ENCODE assay signal across 8 cellular contexts in the genomic region with DNA sequence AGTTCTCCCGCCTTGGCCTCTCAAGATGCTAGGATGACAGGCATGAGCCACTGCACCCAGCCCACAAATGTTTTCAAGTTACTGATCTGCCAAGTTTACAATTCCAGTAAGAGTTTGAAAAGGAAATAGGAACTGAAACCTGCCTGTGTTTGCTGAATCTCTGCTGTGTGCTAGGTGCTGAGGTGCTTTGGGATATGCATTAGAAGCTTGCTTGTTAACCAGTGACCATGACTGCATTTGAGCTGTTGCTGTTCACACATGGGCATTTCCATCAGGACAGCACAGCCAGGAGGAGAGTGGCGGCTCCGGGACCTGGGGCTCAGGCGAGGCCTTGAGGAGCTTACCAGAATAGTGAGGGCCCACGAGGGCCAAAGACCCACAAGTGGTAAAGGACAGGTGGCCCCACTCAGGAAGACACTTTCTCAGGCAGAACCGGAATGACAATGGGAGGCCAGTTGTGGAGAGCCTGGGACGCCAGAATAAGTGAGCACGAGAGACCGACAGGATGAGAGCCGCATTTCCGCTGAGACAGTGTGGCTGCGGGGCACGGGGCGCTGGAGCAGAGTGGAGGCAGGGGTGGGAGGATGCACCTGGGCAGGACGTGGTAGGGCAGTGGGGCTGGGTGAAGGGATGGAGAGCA. TPM values are rescaled to one million over a fixed set of nuclear protein-coding genes. Genes with fewer than 3 reads are reported as not detected.
DNase-seq lines count a peak whose midpoint lies in the region; ATAC-seq and TF ChIP-seq lines count a peak whose summit lies in the region.

No MANE protein-coding gene starts in this region.

- no peaks in the 10 kb centered on the region for H3K9me2 ChIP-seq in SU-DHL-6 (replicated peaks; ENCODE audit: insufficient read depth, low read length)

- H3K9me3 ChIP-seq in SU-DHL-6 (ENCODE audit: insufficient read depth, low read length): no peaks in the 10 kb centered on the region

- peaks cover 42% of the 10 kb centered on the region for H3K4me1 Mint-ChIP-seq in activated naive CD4-positive, alpha-beta T cell treated with anti-CD3 and anti-CD28 coated beads for 36 hours (ENCODE audit: low read depth)

- no peaks in the 10 kb centered on the region for H3K27me3 Mint-ChIP-seq in activated naive CD4-positive, alpha-beta T cell treated with anti-CD3 and anti-CD28 coated beads for 36 hours (ENCODE audit: low read depth)

- no peak for TF ChIP-seq CTCF in SU-DHL-6 (IDR thresholded peaks at IDR 0.05; ENCODE audit: insufficient read depth, low read length, poor library complexity, severe bottlenecking)
- TF ChIP-seq CTCF in coronary artery (IDR thresholded peaks at IDR 0.05): no peak

- H3K4me3 ChIP-seq in SU-DHL-6 (ENCODE audit: insufficient read depth, low read length, poor library complexity, severe bottlenecking): no peak overlapping the region
- no peak overlapping the region for H3K4me3 ChIP-seq in coronary artery

- peak; percentile 62 for DNase-seq in activated naive CD4-positive, alpha-beta T cell treated with anti-CD3 and anti-CD28 coated beads for 36 hours
- DNase-seq in activated naive CD4-positive, alpha-beta T cell treated with Interleukin-2 at 50 U/mL for 16 hours: no peak
- peak; percentile 13 for DNase-seq in stimulated activated naive CD8-positive, alpha-beta T cell treated with anti-CD3 and anti-CD28 coated beads, Interleukin-15, Interleukin-2, amounts not matched to agents 100 U/mL and 50 U/mL, for 24 hours
- DNase-seq in KG1 (lab: John Stamatoyannopoulos, UW) (no peak), coronary artery (ENCODE audit: low spot score) (no peak), HCEC 1CT (no peak)

- no peak overlapping the region for H3K9ac ChIP-seq in SU-DHL-6 (ENCODE audit: low read length)

- intact Hi-C loops in activated naive CD4-positive, alpha-beta T cell treated with anti-CD3 and anti-CD28 coated beads for 36 hours (cut with micrococcal nuclease): no loop called here

- no peaks in the 10 kb centered on the region for H4K20me1 ChIP-seq in SU-DHL-6 (ENCODE audit: low read depth, low read length)

- peaks cover 52% of the 10 kb centered on the region for H3K36me3 Mint-ChIP-seq in activated naive CD4-positive, alpha-beta T cell treated with anti-CD3 and anti-CD28 coated beads for 36 hours (ENCODE audit: low read depth)

- CTCF ChIA-PET in activated naive CD4-positive, alpha-beta T cell treated with anti-CD3 and anti-CD28 coated beads for 36 hours (lab: Charles Lee): interaction anchor here (0.6 to 1.5 kb wide), 2 partner anchors 9 to 18 kb away, joined by 7 to 8 read pairs; no protein-coding TSS in a partner anchor

- peak; percentile 72 for ATAC-seq in HG02870 (IDR thresholded peaks at IDR 0.05; ENCODE audit: unreplicated experiment)
- ATAC-seq in stimulated activated naive CD8-positive, alpha-beta T cell treated with anti-CD3 and anti-CD28 coated beads, Interleukin-15, Interleukin-2, amounts not matched to agents 100 U/mL and 50 U/mL, for 24 hours: no peak

- no peaks in the 10 kb centered on the region for H3F3A ChIP-seq in SU-DHL-6 (ENCODE audit: insufficient read depth)

- peak overlapping the region; percentile 79 for H3K27ac Mint-ChIP-seq in activated naive CD4-positive, alpha-beta T cell treated with anti-CD3 and anti-CD28 coated beads for 36 hours

- H3K27ac ChIP-seq in SU-DHL-6 (ENCODE audit: low read depth, low read length) (peak overlapping the region; percentile 31; the same call in 1 of the 2 replicates), coronary artery (no peak overlapping the region)

- H3K79me2 ChIP-seq in SU-DHL-6 (ENCODE audit: insufficient read depth, low read length): no peaks in the 10 kb centered on the region; the same call in 1 of the 2 replicates

- no peaks in the 10 kb centered on the region for H3K9me3 Mint-ChIP-seq in activated naive CD4-positive, alpha-beta T cell treated with anti-CD3 and anti-CD28 coated beads for 36 hours

- H3K4me2 ChIP-seq in SU-DHL-6 (ENCODE audit: low read depth, low read length, poor library complexity, severe bottlenecking): no peak overlapping the region

- H3K27me3 ChIP-seq in SU-DHL-6 (ENCODE audit: low read length): no peaks in the 10 kb centered on the region

- H3K36me3 ChIP-seq in SU-DHL-6 (ENCODE audit: low read length): peaks cover 4% of the 10 kb centered on the region; the same call in 1 of the 2 replicates

- H3K4me3 Mint-ChIP-seq in activated naive CD4-positive, alpha-beta T cell treated with anti-CD3 and anti-CD28 coated beads for 36 hours: peak overlapping the region; percentile 54

- H2AFZ ChIP-seq in SU-DHL-6 (ENCODE audit: low read depth, low read length, severe bottlenecking): no peak overlapping the region

RNA-seq across cellular contexts. Expression of gene MMP17, which starts 54.5 kb away (rescaled TPM):
- total RNA-seq in activated naive CD4-positive, alpha-beta T cell treated with anti-CD3 and anti-CD28 coated beads for 36 hours: not detected

Comparison
In these comparisons a context has a peak if more than half of its experiments do, and no peak if none do; other contexts are left out.
1. DNase-seq: peak in activated naive CD4-positive, alpha-beta T cell treated with anti-CD3 and anti-CD28 coated beads for 36 hours (single experiment) and stimulated activated naive CD8-positive, alpha-beta T cell treated with anti-CD3 and anti-CD28 coated beads, Interleukin-15, Interleukin-2, amounts not matched to agents 100 U/mL and 50 U/mL, for 24 hours (single experiment); none in activated naive CD4-positive, alpha-beta T cell treated with Interleukin-2 at 50 U/mL for 16 hours (single experiment), KG1 (single experiment), coronary artery (single experiment) and HCEC 1CT (single experiment).